1 cellular context compared by ENCODE assay signal in genomic region chr3:190548031-190548656, GRCh38.
TF ChIP-seq lines count a peak whose summit lies in the region.

No MANE protein-coding gene starts in this region.

TF ChIP-seq in HepG2, 621 proteins besides CTCF, POLR2A, EP300 and RAD21 (continued from another document and continues in another):
- no peak for TF ChIP-seq KIAA2018 (CRISPR knock-in tag; IDR thresholded peaks at IDR 0.05; ENCODE audit: borderline replicate concordance)
- TF ChIP-seq MNT (IDR thresholded peaks at IDR 0.05): no peak
- no peak for TF ChIP-seq MED8 (CRISPR knock-in tag; IDR thresholded peaks at IDR 0.05; ENCODE audit: insufficient replicate concordance)
- TF ChIP-seq FOXA3 (CRISPR knock-in tag; IDR thresholded peaks at IDR 0.05): peak; percentile 97
- peak; percentile 73; the same call in 1 of the 2 replicates for TF ChIP-seq SP140L (CRISPR knock-in tag; IDR thresholded peaks at IDR 0.05; ENCODE audit: borderline replicate concordance)
- TF ChIP-seq NPAS2 (CRISPR knock-in tag; IDR thresholded peaks at IDR 0.05; ENCODE audit: borderline replicate concordance): no peak
- TF ChIP-seq KDM1A (CRISPR knock-in tag; IDR thresholded peaks at IDR 0.05): peak; percentile 55; the same call in 1 of the 2 replicates
- no peak for TF ChIP-seq STAT5B (CRISPR knock-in tag; IDR thresholded peaks at IDR 0.05)
- no peak for TF ChIP-seq ARNT (IDR thresholded peaks at IDR 0.05)
- TF ChIP-seq ZNF207 (IDR thresholded peaks at IDR 0.05; ENCODE audit: borderline replicate concordance): no peak
- no peak for TF ChIP-seq SNAPC2 (CRISPR knock-in tag; IDR thresholded peaks at IDR 0.05)
- TF ChIP-seq FOXK1 (CRISPR knock-in tag; IDR thresholded peaks at IDR 0.05; ENCODE audit: borderline replicate concordance, low read depth): peak; percentile 91
- TF ChIP-seq ZNF292 (CRISPR knock-in tag; IDR thresholded peaks at IDR 0.05; ENCODE audit: borderline replicate concordance, low read depth): peak; percentile 54; the same call in 1 of the 2 replicates
- peak; percentile 97 for TF ChIP-seq PAXIP1 (CRISPR knock-in tag; conservative IDR thresholded peaks at IDR 0.05)
- no peak for TF ChIP-seq BHLHE40 (IDR thresholded peaks at IDR 0.05; ENCODE audit: low read length)
- peak; percentile 99 for TF ChIP-seq FOXJ3 (CRISPR knock-in tag; IDR thresholded peaks at IDR 0.05; ENCODE audit: borderline replicate concordance)
- TF ChIP-seq MEF2D (CRISPR knock-in tag; IDR thresholded peaks at IDR 0.05): peak; percentile 92
- peak; percentile 42; the same call in 1 of the 2 replicates for TF ChIP-seq ZNF558 (CRISPR knock-in tag; IDR thresholded peaks at IDR 0.05; ENCODE audit: borderline replicate concordance)
- TF ChIP-seq SRSF1 (optimal IDR thresholded peaks at IDR 0.05; ENCODE audit: low read depth, low read length): no peak
- TF ChIP-seq ATF3 (CRISPR knock-in tag; IDR thresholded peaks at IDR 0.05): no peak
- no peak for TF ChIP-seq ZC3H4 (CRISPR knock-in tag; IDR thresholded peaks at IDR 0.05; ENCODE audit: borderline replicate concordance)
- TF ChIP-seq ZNF83 (CRISPR knock-in tag; IDR thresholded peaks at IDR 0.05; ENCODE audit: borderline replicate concordance): no peak
- no peak for TF ChIP-seq ZNF879 (CRISPR knock-in tag; IDR thresholded peaks at IDR 0.05)
- no peak for TF ChIP-seq HDAC6 (IDR thresholded peaks at IDR 0.05; ENCODE audit: low read depth, low read length)
- TF ChIP-seq ZNF446 (CRISPR knock-in tag; IDR thresholded peaks at IDR 0.05): no peak
- no peak for TF ChIP-seq ZNF335 (CRISPR knock-in tag; IDR thresholded peaks at IDR 0.05)
- TF ChIP-seq STAT6 (CRISPR knock-in tag; IDR thresholded peaks at IDR 0.05; ENCODE audit: borderline replicate concordance): peak; percentile 24; the same call in 1 of the 2 replicates
- no peak for TF ChIP-seq ZNF749 (CRISPR knock-in tag; IDR thresholded peaks at IDR 0.05; ENCODE audit: borderline replicate concordance)
- no peak for TF ChIP-seq ZNF770 (CRISPR knock-in tag; IDR thresholded peaks at IDR 0.05)
- TF ChIP-seq FOXC1 (CRISPR knock-in tag; IDR thresholded peaks at IDR 0.05; ENCODE audit: borderline replicate concordance): no peak
- no peak for TF ChIP-seq HES4 (CRISPR knock-in tag; IDR thresholded peaks at IDR 0.05; ENCODE audit: borderline replicate concordance)
- no peak for TF ChIP-seq GLMP (CRISPR knock-in tag; IDR thresholded peaks at IDR 0.05; ENCODE audit: borderline replicate concordance)
- no peak for TF ChIP-seq DZIP1 (CRISPR knock-in tag; IDR thresholded peaks at IDR 0.05)
- TF ChIP-seq KLF15 (CRISPR knock-in tag; IDR thresholded peaks at IDR 0.05; ENCODE audit: borderline replicate concordance): no peak
- TF ChIP-seq TEAD2 (CRISPR knock-in tag; IDR thresholded peaks at IDR 0.05): no peak
- TF ChIP-seq ZNF10 (CRISPR knock-in tag; IDR thresholded peaks at IDR 0.05; ENCODE audit: borderline replicate concordance, low read depth): no peak
- no peak for TF ChIP-seq MTA1 (CRISPR knock-in tag; IDR thresholded peaks at IDR 0.05; ENCODE audit: borderline replicate concordance)
- peak; percentile 91 for TF ChIP-seq SOX5 (CRISPR knock-in tag; IDR thresholded peaks at IDR 0.05; ENCODE audit: borderline replicate concordance)
